Comparison of ENCODE assay signal across 9 cellular contexts in the genomic region with DNA sequence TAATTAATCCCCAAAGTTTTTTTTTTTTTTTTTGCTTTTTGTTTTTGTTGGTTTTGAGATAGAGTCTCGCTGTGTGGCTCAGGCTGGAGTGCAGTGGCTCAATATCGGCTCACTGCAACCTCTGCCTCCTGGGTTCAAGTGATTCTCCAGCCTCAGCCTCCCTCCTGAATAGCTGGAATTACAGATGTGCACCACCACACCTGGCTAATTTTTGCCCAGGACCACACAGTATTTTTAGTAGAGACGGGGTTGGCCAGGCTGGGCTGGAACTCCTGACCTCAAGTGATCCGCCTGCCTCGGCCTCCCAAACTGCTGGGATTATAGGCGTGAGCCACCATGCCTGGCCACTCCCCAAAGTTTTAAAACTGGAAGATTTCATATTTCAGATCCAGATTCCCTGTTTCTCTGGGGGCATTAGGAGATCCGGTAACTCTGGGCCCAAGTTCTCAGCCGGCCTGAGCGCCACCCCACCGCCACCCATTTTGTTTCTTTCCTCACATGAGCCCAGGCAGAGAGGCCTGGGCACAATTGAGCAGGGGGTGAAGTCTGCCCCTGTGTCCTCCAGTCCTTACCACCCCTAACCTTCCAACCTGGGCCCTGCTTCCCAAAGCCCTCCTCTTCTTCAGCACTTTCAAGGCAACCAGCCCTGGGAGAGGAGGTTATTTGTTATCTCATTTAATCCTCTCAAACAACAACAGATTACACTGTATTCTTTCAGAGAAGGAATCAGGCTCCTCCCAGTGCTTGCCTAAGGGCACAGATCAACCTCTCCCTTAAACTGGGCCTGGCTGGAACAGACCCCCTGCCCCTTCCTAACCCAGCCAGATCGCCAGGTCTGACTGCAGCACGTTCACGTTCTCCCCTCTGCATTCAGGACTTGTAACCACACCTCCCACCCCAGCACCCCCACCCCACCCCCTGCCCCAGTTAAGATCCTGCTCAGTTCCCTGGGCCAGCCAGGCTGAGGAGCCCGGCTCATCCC. TPM values are rescaled to one million over a fixed set of nuclear protein-coding genes. Genes with fewer than 3 reads are reported as not detected.
DNase-seq lines count a peak whose midpoint lies in the region; ATAC-seq and TF ChIP-seq lines count a peak whose summit lies in the region.
"Had no signal": no experiment of that assay in that cellular context is flagged by ENCODE, and none has a peak within 500 bp of the region (broad histone marks: within the 10 kb centered on the region; RNA-seq: fewer than 3 reads in every experiment).

No MANE protein-coding gene starts in this region.

- peak overlapping the region; percentile 69 for H3K27ac Mint-ChIP-seq in T-helper 1 cell treated with Interleukin-12 subunit alpha and Interleukin-12 subunit beta and Interleukin-4 antibody, amounts not matched to agents 30 μg/mL and 1 μg/mL, for 36 hours
- H3K27ac Mint-ChIP-seq in activated T-helper 2 cell treated with anti-CD3 and anti-CD28 coated beads, Interferon-gamma antibody, Interleukin-2, Interleukin-4, amounts not matched to agents 10 μg/mL and 5 μg/mL and 100 μg/mL, durations not matched to agents 14 hours and 24 hours and 36 hours: no peak overlapping the region
- H3K27ac Mint-ChIP-seq in glutamatergic neuron (ENCODE audit: unreplicated experiment) (no peak overlapping the region), endothelial cell (ENCODE audit: unreplicated experiment) (no peak overlapping the region)

- H3K4me1 Mint-ChIP-seq in T-helper 1 cell treated with Interleukin-12 subunit alpha and Interleukin-12 subunit beta and Interleukin-4 antibody, amounts not matched to agents 30 μg/mL and 1 μg/mL, for 36 hours (ENCODE audit: low read depth): peaks cover 25% of the 10 kb centered on the region
- H3K4me1 Mint-ChIP-seq in activated T-helper 2 cell treated with anti-CD3 and anti-CD28 coated beads, Interferon-gamma antibody, Interleukin-2, Interleukin-4, amounts not matched to agents 10 μg/mL and 5 μg/mL and 100 μg/mL, durations not matched to agents 14 hours and 24 hours and 36 hours (ENCODE audit: low read depth): peaks cover 19% of the 10 kb centered on the region
- H3K4me1 Mint-ChIP-seq in glutamatergic neuron (ENCODE audit: low read depth, unreplicated experiment): peaks cover 15% of the 10 kb centered on the region
- H3K4me1 Mint-ChIP-seq in endothelial cell (ENCODE audit: unreplicated experiment): peaks cover 30% of the 10 kb centered on the region

- TF ChIP-seq CTCF in lower lobe of right lung (IDR thresholded peaks at IDR 0.05): no peak
- TF ChIP-seq CTCF in glutamatergic neuron (IDR thresholded peaks at IDR 0.05; ENCODE audit: partially characterized antibody, unreplicated experiment): no peak
- no peak for TF ChIP-seq CTCF in endothelial cell (IDR thresholded peaks at IDR 0.05; ENCODE audit: unreplicated experiment)

- H3K4me3 ChIP-seq in lower lobe of right lung: no peak overlapping the region

- peaks cover 32% of the 10 kb centered on the region for H3K4me1 ChIP-seq in lower lobe of right lung

- no peaks in the 10 kb centered on the region for H3K9me3 ChIP-seq in lower lobe of right lung

- no peak for ATAC-seq in lower lobe of right lung
- no peak for ATAC-seq in GM18519 (IDR thresholded peaks at IDR 0.05; ENCODE audit: low FRiP score, unreplicated experiment)
- ATAC-seq: stimulated activated naive CD8-positive, alpha-beta T cell treated with anti-CD3 and anti-CD28 coated beads, Interleukin-15, Interleukin-2, amounts not matched to agents 100 U/mL and 50 U/mL, for 24 hours had no signal

- H3K27ac ChIP-seq in lower lobe of right lung: peak overlapping the region; percentile 95
- peak overlapping the region; percentile 89 for H3K27ac ChIP-seq in substantia nigra (ENCODE audit: low read depth, low read length, poor library complexity, severe bottlenecking)

- H3K27me3 Mint-ChIP-seq in T-helper 1 cell treated with Interleukin-12 subunit alpha and Interleukin-12 subunit beta and Interleukin-4 antibody, amounts not matched to agents 30 μg/mL and 1 μg/mL, for 36 hours (ENCODE audit: low read depth): peaks cover 5% of the 10 kb centered on the region
- H3K27me3 Mint-ChIP-seq in activated T-helper 2 cell treated with anti-CD3 and anti-CD28 coated beads, Interferon-gamma antibody, Interleukin-2, Interleukin-4, amounts not matched to agents 10 μg/mL and 5 μg/mL and 100 μg/mL, durations not matched to agents 14 hours and 24 hours and 36 hours (ENCODE audit: low read depth): no peaks in the 10 kb centered on the region
- H3K27me3 Mint-ChIP-seq in glutamatergic neuron (ENCODE audit: unreplicated experiment) (peaks cover 7% of the 10 kb centered on the region), endothelial cell (ENCODE audit: unreplicated experiment) (peaks cover 25% of the 10 kb centered on the region)

- peak overlapping the region; percentile 46 for H3K4me3 Mint-ChIP-seq in T-helper 1 cell treated with Interleukin-12 subunit alpha and Interleukin-12 subunit beta and Interleukin-4 antibody, amounts not matched to agents 30 μg/mL and 1 μg/mL, for 36 hours
- peak overlapping the region; percentile 34 for H3K4me3 Mint-ChIP-seq in activated T-helper 2 cell treated with anti-CD3 and anti-CD28 coated beads, Interferon-gamma antibody, Interleukin-2, Interleukin-4, amounts not matched to agents 10 μg/mL and 5 μg/mL and 100 μg/mL, durations not matched to agents 14 hours and 24 hours and 36 hours (ENCODE audit: low read depth)
- H3K4me3 Mint-ChIP-seq in glutamatergic neuron (ENCODE audit: unreplicated experiment) (no peak overlapping the region), endothelial cell (ENCODE audit: unreplicated experiment) (no peak overlapping the region)

- H3K27me3 ChIP-seq in lower lobe of right lung (ENCODE audit: low read depth): no peaks in the 10 kb centered on the region

- peaks cover 2% of the 10 kb centered on the region for H3K36me3 Mint-ChIP-seq in T-helper 1 cell treated with Interleukin-12 subunit alpha and Interleukin-12 subunit beta and Interleukin-4 antibody, amounts not matched to agents 30 μg/mL and 1 μg/mL, for 36 hours (ENCODE audit: low read depth)
- H3K36me3 Mint-ChIP-seq in activated T-helper 2 cell treated with anti-CD3 and anti-CD28 coated beads, Interferon-gamma antibody, Interleukin-2, Interleukin-4, amounts not matched to agents 10 μg/mL and 5 μg/mL and 100 μg/mL, durations not matched to agents 14 hours and 24 hours and 36 hours (ENCODE audit: low read depth): no peaks in the 10 kb centered on the region
- H3K36me3 Mint-ChIP-seq in glutamatergic neuron (ENCODE audit: unreplicated experiment) (no peaks in the 10 kb centered on the region), endothelial cell (ENCODE audit: low read depth, unreplicated experiment) (no peaks in the 10 kb centered on the region)

- DNase-seq in T-helper 1 cell (no peak), lower lobe of right lung (no peak), substantia nigra (lab: John Stamatoyannopoulos, UW) (no peak), glutamatergic neuron (no peak), endothelial cell (ENCODE audit: low spot score) (no peak)
- no peak for DNase-seq in activated T-helper 2 cell treated with anti-CD3 and anti-CD28 coated beads, Interferon-gamma antibody, Interleukin-2, Interleukin-4, amounts not matched to agents 10 μg/mL and 5 μg/mL and 100 μg/mL, durations not matched to agents 14 hours and 24 hours and 36 hours (ENCODE audit: low spot score)
- DNase-seq: stimulated activated naive CD8-positive, alpha-beta T cell treated with anti-CD3 and anti-CD28 coated beads, Interleukin-15, Interleukin-2, amounts not matched to agents 100 U/mL and 50 U/mL, for 24 hours had no signal

- H3K9me3 Mint-ChIP-seq in T-helper 1 cell treated with Interleukin-12 subunit alpha and Interleukin-12 subunit beta and Interleukin-4 antibody, amounts not matched to agents 30 μg/mL and 1 μg/mL, for 36 hours: no peaks in the 10 kb centered on the region
- no peaks in the 10 kb centered on the region for H3K9me3 Mint-ChIP-seq in activated T-helper 2 cell treated with anti-CD3 and anti-CD28 coated beads, Interferon-gamma antibody, Interleukin-2, Interleukin-4, amounts not matched to agents 10 μg/mL and 5 μg/mL and 100 μg/mL, durations not matched to agents 14 hours and 24 hours and 36 hours
- H3K9me3 Mint-ChIP-seq in glutamatergic neuron (ENCODE audit: unreplicated experiment) (peaks cover 15% of the 10 kb centered on the region), endothelial cell (ENCODE audit: unreplicated experiment) (no peaks in the 10 kb centered on the region)

- H3K36me3 ChIP-seq in lower lobe of right lung: no peaks in the 10 kb centered on the region

- intact Hi-C loops in activated T-helper 2 cell treated with anti-CD3 and anti-CD28 coated beads, Interferon-gamma antibody, Interleukin-2, Interleukin-4, amounts not matched to agents 10 μg/mL and 5 μg/mL and 100 μg/mL, durations not matched to agents 14 hours and 24 hours and 36 hours (cut with micrococcal nuclease): loop anchor here (5.0 kb wide), 3 partner anchors 47 to 137 kb away; a partner anchor contains a TSS
- intact Hi-C loops in lower lobe of right lung (cut with DNase I): no loop called here

RNA-seq across cellular contexts. Expression of a gene that starts 1.9 kb away (rescaled TPM):
- total RNA-seq in activated T-helper 2 cell treated with anti-CD3 and anti-CD28 coated beads, Interferon-gamma antibody, Interleukin-2, Interleukin-4, amounts not matched to agents 10 μg/mL and 5 μg/mL and 100 μg/mL, durations not matched to agents 14 hours and 24 hours and 36 hours: 155 and 160 TPM in 2 replicates
- 126 TPM for total RNA-seq in lower lobe of right lung
- total RNA-seq in glutamatergic neuron (ENCODE audit: unreplicated experiment): 402 TPM
- 144 TPM for total RNA-seq in endothelial cell (ENCODE audit: unreplicated experiment)

RNA-seq across cellular contexts. Expression of a gene that starts 46.3 kb away (rescaled TPM):
- total RNA-seq in activated T-helper 2 cell treated with anti-CD3 and anti-CD28 coated beads, Interferon-gamma antibody, Interleukin-2, Interleukin-4, amounts not matched to agents 10 μg/mL and 5 μg/mL and 100 μg/mL, durations not matched to agents 14 hours and 24 hours and 36 hours: 34.8 and 35.8 TPM in 2 replicates
- total RNA-seq in lower lobe of right lung (77.7 TPM), glutamatergic neuron (ENCODE audit: unreplicated experiment) (81.0 TPM), endothelial cell (ENCODE audit: unreplicated experiment) (59.8 TPM)

Comparison
In these comparisons a context has a peak if more than half of its experiments do, and no peak if none do; other contexts are left out.
1. H3K4me3 Mint-ChIP-seq: peak in T-helper 1 cell treated with Interleukin-12 subunit alpha and Interleukin-12 subunit beta and Interleukin-4 antibody, amounts not matched to agents 30 μg/mL and 1 μg/mL, for 36 hours (single experiment) and activated T-helper 2 cell treated with anti-CD3 and anti-CD28 coated beads, Interferon-gamma antibody, Interleukin-2, Interleukin-4, amounts not matched to agents 10 μg/mL and 5 μg/mL and 100 μg/mL, durations not matched to agents 14 hours and 24 hours and 36 hours (single experiment); none in glutamatergic neuron (single experiment) and endothelial cell (single experiment).